ENCODE assay signal across 19 cellular contexts in the genomic region with DNA sequence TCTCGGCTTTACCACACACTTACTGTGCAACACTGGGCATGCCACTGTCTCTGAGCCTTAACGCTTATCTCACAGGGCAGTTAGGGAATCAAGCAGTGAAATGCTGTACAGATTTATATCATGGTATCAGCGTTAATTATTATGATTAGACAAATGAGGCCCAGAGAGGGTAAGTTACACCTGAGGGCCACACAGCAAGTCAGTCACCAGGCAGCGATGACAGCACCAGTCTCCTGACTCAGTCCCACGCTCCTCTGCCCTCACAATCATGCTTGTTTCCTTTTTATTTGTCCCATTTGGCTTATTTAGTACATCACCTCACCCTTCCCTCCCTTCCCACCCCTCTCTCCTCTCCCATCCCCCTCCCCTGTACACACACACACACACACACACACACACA. TPM values are rescaled to one million over a fixed set of nuclear protein-coding genes. Genes with fewer than 3 reads are reported as not detected.
DNase-seq lines count a peak whose midpoint lies in the region; ATAC-seq and TF ChIP-seq lines count a peak whose summit lies in the region.
"Had no signal": no experiment of that assay in that cellular context is flagged by ENCODE, and none has a peak within 500 bp of the region (broad histone marks: within the 10 kb centered on the region; RNA-seq: fewer than 3 reads in every experiment).

No MANE protein-coding gene starts in this region.

- dilution Hi-C loops in IMR-90 (cut with HindIII; ENCODE audit: low sequenced_read_pairs, unreplicated experiment): no loop called here

- H2BK120ac ChIP-seq in IMR-90 (ENCODE audit: low read depth, low read length): peak overlapping the region; percentile 86; the same call in 1 of the 2 replicates

- H2AFZ ChIP-seq in IMR-90 (replicated peaks; ENCODE audit: low read length, poor library complexity): no peak overlapping the region
- H2AFZ ChIP-seq: GM23248 had no signal

- no peak overlapping the region for H3K4me2 ChIP-seq in IMR-90 (ENCODE audit: low read depth, low read length)
- H3K4me2 ChIP-seq: BLaER1 had no signal

- H4K5ac ChIP-seq in IMR-90 (ENCODE audit: low read depth, low read length): peak overlapping the region; percentile 67

- no peak overlapping the region for H3K56ac ChIP-seq in IMR-90 (ENCODE audit: extremely low read depth, insufficient read depth, low read length)

- H3K9ac ChIP-seq in IMR-90 (ENCODE audit: low read depth, low read length): no peak overlapping the region
- no peak overlapping the region for H3K9ac ChIP-seq in colonic mucosa (ENCODE audit: low read depth in 2 of 2, low read length in 2 of 2)
- H3K9ac ChIP-seq: BLaER1, GM23248 had no signal

- H3K27ac ChIP-seq in HEK293 (ENCODE audit: extremely low read depth, low read depth, low read length): no peak overlapping the region
- H3K27ac ChIP-seq in IMR-90 (ENCODE audit: insufficient read depth, low read length): peak overlapping the region; percentile 89; the same call in 1 of the 2 replicates
- peak overlapping the region in 3 of 4 donors; percentile 68 to 82 (median 81) for H3K27ac ChIP-seq in esophagus squamous epithelium
- H3K27ac ChIP-seq in spleen: no peak overlapping the region
- H3K27ac ChIP-seq in colonic mucosa: no peak overlapping the region
- H3K27ac ChIP-seq: BLaER1, C4-2B, GM23248 had no signal

- TF ChIP-seq CTCF in HEK293 (tag by site-specific recombination; IDR thresholded peaks at IDR 0.05) (no peak), IMR-90 (conservative IDR thresholded peaks at IDR 0.05; ENCODE audit: low read depth, low read length) (no peak), esophagus squamous epithelium (IDR thresholded peaks at IDR 0.05) (no peak), spleen (IDR thresholded peaks at IDR 0.05 in 8 of 11, conservative IDR thresholded peaks at IDR 0.05 in 3 of 11) (no peak), colonic mucosa (IDR thresholded peaks at IDR 0.05) (no peak)

- peak overlapping the region; percentile 89 for H2BK5ac ChIP-seq in IMR-90 (ENCODE audit: low read depth, low read length, poor library complexity, severe bottlenecking)

- peak overlapping the region; percentile 88 for H2AK5ac ChIP-seq in IMR-90 (ENCODE audit: low read depth, low read length)

- H3K23ac ChIP-seq in IMR-90 (ENCODE audit: low read depth, low read length): no peak overlapping the region

- H3K4me1 ChIP-seq in HEK293 (ENCODE audit: control insufficient read depth, insufficient read depth, low read length): no peaks in the 10 kb centered on the region
- peaks cover 40% of the 10 kb centered on the region for H3K4me1 ChIP-seq in IMR-90 (ENCODE audit: control insufficient read depth, insufficient read depth, low read length)
- H3K4me1 ChIP-seq in esophagus squamous epithelium: peaks cover 0 to 54% (median 27%) of the 10 kb centered on the region in 3 donors
- no peaks in the 10 kb centered on the region for H3K4me1 ChIP-seq in spleen
- H3K4me1 ChIP-seq in colonic mucosa: no peaks in the 10 kb centered on the region
- H3K4me1 ChIP-seq: BLaER1 had no signal

- H3K14ac ChIP-seq in IMR-90 (replicated peaks; ENCODE audit: low read depth, low read length): no peak overlapping the region; the same call in 1 of the 2 replicates

- H4K8ac ChIP-seq in IMR-90 (ENCODE audit: low read depth in 2 of 2, low read length in 2 of 2): peak overlapping the region in 1 of 2 experiments; percentile 69; a peak in 1 of 4 replicates

- peak overlapping the region; percentile 27; the same call in 1 of the 2 replicates for H2BK20ac ChIP-seq in IMR-90 (ENCODE audit: low read depth, low read length)

- H3K36me3 ChIP-seq in HEK293 (ENCODE audit: control insufficient read depth in 2 of 2, insufficient read depth in 1 of 2, low read length in 2 of 2): no peaks in the 10 kb centered on the region
- no peaks in the 10 kb centered on the region for H3K36me3 ChIP-seq in IMR-90 (ENCODE audit: control insufficient read depth, insufficient read depth, low read length)
- H3K36me3 ChIP-seq in esophagus squamous epithelium: no peaks in the 10 kb centered on the region
- no peaks in the 10 kb centered on the region for H3K36me3 ChIP-seq in spleen
- H3K36me3 ChIP-seq in colonic mucosa: no peaks in the 10 kb centered on the region
- H3K36me3 ChIP-seq: BLaER1 had no signal

- 60% methylated on average over 1 of the region's 5 CpGs; no CpG with 5 or more reads in 1 of the 2 experiments for WGBS in IMR-90 (ENCODE audit: extremely low coverage in 2 of 2, insufficient read length in 1 of 2), 2 experiments
- 81 to 87% methylated on average over 5 of the region's 5 CpGs for WGBS in esophagus squamous epithelium, 2 donors
- 87 to 93% (median 92%) methylated on average over 5 of the region's 5 CpGs for WGBS in spleen, 5 donors

- H3K27me3 ChIP-seq in IMR-90 (ENCODE audit: control insufficient read depth, insufficient read depth, low read length) (no peaks in the 10 kb centered on the region), esophagus squamous epithelium (no peaks in the 10 kb centered on the region), spleen (replicated peaks in 1 of 7) (no peaks in the 10 kb centered on the region), colonic mucosa (no peaks in the 10 kb centered on the region)
- H3K27me3 ChIP-seq: BLaER1 had no signal

- no peaks in the 10 kb centered on the region for H4K20me1 ChIP-seq in IMR-90 (ENCODE audit: insufficient read depth, low read length)
- H4K20me1 ChIP-seq: BLaER1 had no signal

- in situ Hi-C loops in IMR-90 (cut with MboI; ENCODE audit: low sequenced_read_pairs): no loop called here

- TF ChIP-seq POLR2A in IMR-90 (IDR thresholded peaks at IDR 0.05; ENCODE audit: low read depth, low read length) (no peak), esophagus squamous epithelium (IDR thresholded peaks at IDR 0.05) (no peak), spleen (IDR thresholded peaks at IDR 0.05) (no peak)

- no peak overlapping the region for H2AK9ac ChIP-seq in IMR-90 (replicated peaks; ENCODE audit: low read depth, low read length, poor library complexity)

- ATAC-seq in IMR-90 (ENCODE audit: low read depth): no peak
- ATAC-seq in GM21360 (IDR thresholded peaks at IDR 0.05; ENCODE audit: unreplicated experiment): no peak
- ATAC-seq: CD8-positive, alpha-beta T cell had no signal

- H3K4me3 ChIP-seq in HEK293 (ENCODE audit: low read depth, low read length): no peak overlapping the region
- no peak overlapping the region for H3K4me3 ChIP-seq in IMR-90 (ENCODE audit: insufficient read depth, low read depth, low read length)
- no peak overlapping the region for H3K4me3 ChIP-seq in esophagus squamous epithelium
- no peak overlapping the region for H3K4me3 ChIP-seq in spleen
- H3K4me3 ChIP-seq in colonic mucosa: no peak overlapping the region
- H3K4me3 ChIP-seq: BLaER1, GM23248 had no signal

- peak overlapping the region; percentile 93 for H3K18ac ChIP-seq in IMR-90 (ENCODE audit: low read depth, low read length)

- H3K9me3 ChIP-seq in HEK293 (ENCODE audit: control insufficient read depth, insufficient read depth, low read depth, low read length): no peaks in the 10 kb centered on the region
- no peaks in the 10 kb centered on the region for H3K9me3 ChIP-seq in IMR-90 (ENCODE audit: control insufficient read depth, insufficient read depth, low read length)
- no peaks in the 10 kb centered on the region for H3K9me3 ChIP-seq in esophagus squamous epithelium
- no peaks in the 10 kb centered on the region for H3K9me3 ChIP-seq in spleen
- no peaks in the 10 kb centered on the region for H3K9me3 ChIP-seq in colonic mucosa
- H3K9me3 ChIP-seq: BLaER1, Caco-2 had no signal

- POLR2A ChIA-PET in HEK293 (lab: Yijun Ruan, JAX): no interaction called here
- POLR2A ChIA-PET in IMR-90 (lab: Charles Lee; ENCODE audit: unreplicated experiment): no interaction called here

- H3K9me1 ChIP-seq in IMR-90 (ENCODE audit: insufficient read depth, low read length): peaks cover 13% of the 10 kb centered on the region

- TF ChIP-seq RAD21 in IMR-90 (IDR thresholded peaks at IDR 0.05; ENCODE audit: low read length): no peak

- intact Hi-C loops in IMR-90 (cut with micrococcal nuclease) (no loop called here), esophagus squamous epithelium (cut with DNase I) (no loop called here), spleen (cut with DNase I; ENCODE audit: low total_unique reads) (no loop called here), colonic mucosa (cut with DNase I) (no loop called here)

- H2BK15ac ChIP-seq in IMR-90 (ENCODE audit: low read depth, low read length): peak overlapping the region; percentile 70; the same call in 2 of the 3 replicates

- CTCF ChIA-PET in HEK293 (lab: Yijun Ruan, JAX) (interaction anchor here (0.8 kb wide), 1 partner anchor 21 kb away, joined by 3 read pairs; no protein-coding TSS in a partner anchor), IMR-90 (lab: Yijun Ruan, JAX) (no interaction called here)

- DNase-seq in IMR-90 (no peak), esophagus squamous epithelium (lab: John Stamatoyannopoulos, UW) (no peak), spleen (peak; percentile 43), mesenteric fat pad (ENCODE audit: low spot score) (no peak), colonic mucosa (no peak)
- DNase-seq: Caco-2; CD4-positive, CD25-positive, alpha-beta regulatory T cell; CD8-positive, alpha-beta T cell; DMS153; DND-41; GM23248; H7; HCEC 1CT had no signal

- peak overlapping the region; percentile 88 for H3K4ac ChIP-seq in IMR-90 (ENCODE audit: low read depth, low read length)

- H4K91ac ChIP-seq in IMR-90 (ENCODE audit: insufficient read depth, low read depth, low read length): peak overlapping the region; percentile 22; the same call in 1 of the 2 replicates

- H3K79me1 ChIP-seq in IMR-90 (ENCODE audit: low read depth in 1 of 2, low read length in 2 of 2): no peaks in the 10 kb centered on the region

- BruUV-seq in IMR-90 (replicated peaks; lab: Mats Ljungman, UMichigan): no TSS peak

RNA-seq across cellular contexts. Expression of a gene that starts 12.2 kb away (rescaled TPM):
- total RNA-seq in IMR-90 (2012; rRNA removed) (not detected in 2 replicates), esophagus squamous epithelium (under 1 TPM in 2 of 4 donors, not detected in 2; 0.19 to 0.97 TPM), spleen (1 to 10 TPM in 3 of 7 donors, not detected in 4; 1.5 to 2.2 (median 1.7) TPM), mesenteric fat pad (0.67 TPM), colonic mucosa (10 to 100 TPM in 1 of 2 donors, under 1 TPM in 1; 0.42 to 26.5 TPM)
- polyA plus RNA-seq in IMR-90 (2012; rRNA removed) (0.37 and 0.80 TPM in 2 replicates), spleen (under 1 TPM in 2 of 3 donors, not detected in 1; 0.24 to 0.91 TPM)
- 0.95 and 2.3 TPM in 2 replicates for polyA plus RNA-seq in IMR-90 (2012; cell fraction: cytosol; rRNA removed)
- polyA plus RNA-seq in IMR-90 (2012; cell fraction: nucleus; rRNA removed; ENCODE audit: low replicate concordance): 0.64 and 0.66 TPM in 2 replicates
- total RNA-seq: A172; B cell; CD4-positive, CD25-positive, alpha-beta regulatory T cell; CD8-positive, alpha-beta T cell; GM23248; H7 had no signal
- polyA plus RNA-seq: CD4-positive, CD25-positive, alpha-beta regulatory T cell; GM23248 had no signal

RNA-seq across cellular contexts. Expression of a gene that starts 29.6 kb away (rescaled TPM):
- total RNA-seq in IMR-90 (2012; rRNA removed): 23.3 and 28.1 TPM in 2 replicates
- polyA plus RNA-seq in IMR-90 (2012; rRNA removed): 3.0 and 3.6 TPM in 2 replicates
- 0.73 and 0.82 TPM in 2 replicates for polyA plus RNA-seq in IMR-90 (2012; cell fraction: cytosol; rRNA removed)
- 1.2 and 7.6 TPM in 2 replicates for polyA plus RNA-seq in IMR-90 (2012; cell fraction: nucleus; rRNA removed; ENCODE audit: low replicate concordance)
- total RNA-seq in esophagus squamous epithelium: 10 to 100 TPM; 18.0 to 23.3 (median 19.2) TPM
- 10 to 100 TPM; 23.1 to 34.1 (median 26.3) TPM for total RNA-seq in spleen
- polyA plus RNA-seq in spleen: 1 to 10 TPM; 2.5 to 4.7 (median 3.6) TPM
- total RNA-seq in mesenteric fat pad: 13.6 TPM
- total RNA-seq in colonic mucosa: 10 to 100 TPM; 12.4 to 13.2 TPM

Comparison
In these comparisons a context has a peak if more than half of its experiments do, and no peak if none do; other contexts are left out.
1. H3K27ac ChIP-seq: peak in IMR-90 (single experiment) and esophagus squamous epithelium (3 of 4); none in HEK293 (single experiment), spleen (0 of 8) and colonic mucosa (single experiment).